8 cellular contexts compared by ENCODE assay signal in the genomic region with DNA sequence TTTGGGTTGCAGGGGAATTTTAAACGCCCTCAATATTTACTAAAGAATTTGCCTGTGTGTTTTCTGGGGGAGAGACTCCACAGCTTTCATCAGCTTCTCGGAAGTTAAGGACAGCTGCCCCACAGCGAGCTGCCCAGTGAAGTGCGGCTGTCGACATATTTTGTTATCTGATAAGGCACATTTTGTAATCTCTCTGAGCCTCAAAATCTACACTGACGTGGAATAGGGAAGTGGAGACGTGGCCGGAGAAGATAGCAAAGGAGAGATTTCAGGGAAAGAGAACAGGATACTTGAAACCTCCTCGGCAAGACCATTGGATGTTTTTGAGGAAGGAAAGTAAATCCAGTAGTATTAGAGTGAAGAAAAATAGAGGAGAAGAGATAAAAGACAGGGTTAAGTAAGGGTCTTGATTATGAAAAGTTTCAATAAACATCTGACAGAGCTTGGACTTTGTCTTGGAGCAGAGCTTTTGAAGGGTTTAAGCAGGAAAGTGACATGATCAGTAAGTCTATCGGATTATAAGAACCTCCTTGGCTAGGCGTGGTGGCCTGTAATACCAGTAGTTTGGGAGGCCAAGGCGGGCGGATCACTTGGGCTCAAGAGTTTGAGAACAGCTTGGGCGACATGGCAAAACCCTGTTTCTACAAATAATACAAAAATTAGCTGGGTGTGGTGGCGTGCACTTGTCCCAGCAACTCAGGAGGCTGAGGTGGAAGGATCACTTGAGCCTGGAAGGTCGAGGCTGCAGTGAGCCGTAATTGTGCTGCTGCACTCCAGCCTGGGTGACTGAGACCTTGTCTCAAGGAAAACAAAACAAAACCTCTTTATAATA. TPM values are rescaled to one million over a fixed set of nuclear protein-coding genes. Genes with fewer than 3 reads are reported as not detected.
DNase-seq lines count a peak whose midpoint lies in the region; ATAC-seq, FAIRE-seq and TF ChIP-seq lines count a peak whose summit lies in the region.

No MANE protein-coding gene starts in this region.

- H3K4me1 ChIP-seq in OCI-LY1 (ENCODE audit: insufficient read depth, low read length, severe bottlenecking) (peaks cover 22% of the 10 kb centered on the region), mesenchymal stem cell (ENCODE audit: control insufficient read depth, insufficient read depth, low read depth, low read length) (peaks cover 3% of the 10 kb centered on the region)

- peak overlapping the region; percentile 97 for H3K4me2 ChIP-seq in OCI-LY1 (ENCODE audit: low read length)
- peak overlapping the region; percentile 69 for H3K4me2 ChIP-seq in mesenchymal stem cell (ENCODE audit: low read length, poor library complexity, severe bottlenecking)

- FAIRE-seq in urothelium cell line (lab: Jason Lieb, UNC) = no peak

- no peaks in the 10 kb centered on the region for H3K27me3 ChIP-seq in OCI-LY1 (ENCODE audit: insufficient read depth, low read length)
- no peaks in the 10 kb centered on the region for H3K27me3 ChIP-seq in mesenchymal stem cell (ENCODE audit: control insufficient read depth in 1 of 2, insufficient read depth in 1 of 2, low read length in 2 of 2)

- H3K23ac ChIP-seq in mesenchymal stem cell (ENCODE audit: low read length in 2 of 2) = no peak overlapping the region

- H3K27ac ChIP-seq in OCI-LY1 (ENCODE audit: low read depth, low read length, poor library complexity, severe bottlenecking) (peak overlapping the region; percentile 57), cingulate gyrus (ENCODE audit: low read depth, low read length) (peak overlapping the region; percentile 97), mesenchymal stem cell (ENCODE audit: low read length, poor library complexity, severe bottlenecking) (peak overlapping the region; percentile 81)

- H3K18ac ChIP-seq in mesenchymal stem cell (ENCODE audit: low read depth in 1 of 2, low read length in 2 of 2) = no peak overlapping the region

- H4K20me1 ChIP-seq in OCI-LY1 (ENCODE audit: insufficient read depth, low read length) = no peaks in the 10 kb centered on the region

- no peak overlapping the region for H2BK5ac ChIP-seq in mesenchymal stem cell (ENCODE audit: low read depth, low read length, poor library complexity, severe bottlenecking)

- peak overlapping the region in 1 of 2 experiments; percentile 60 for H2BK12ac ChIP-seq in mesenchymal stem cell (ENCODE audit: low read length in 2 of 2)

- peaks cover 23% of the 10 kb centered on the region for H3K79me2 ChIP-seq in OCI-LY1 (ENCODE audit: insufficient read depth, low read length)

- H4K91ac ChIP-seq in mesenchymal stem cell (ENCODE audit: low read length) = no peak overlapping the region

- DNase-seq in NCI-H2107 treated with DMSO at 0.1 percent for 48 hours (lab: John Stamatoyannopoulos, UW; ENCODE audit: unreplicated experiment) = peak; percentile 47
- DNase-seq in NCI-H2107 (lab: John Stamatoyannopoulos, UW) = no peak
- DNase-seq in mesenchymal stem cell = peak; percentile 90
- DNase-seq in urothelium cell line (ENCODE audit: low spot score) = peak; percentile 14
- DNase-seq in middle frontal gyrus (ENCODE audit: extremely low spot score, low spot score) = no peak

- H3K14ac ChIP-seq in mesenchymal stem cell (ENCODE audit: low read length in 2 of 2) = no peak overlapping the region

- H3F3A ChIP-seq in OCI-LY1 (ENCODE audit: insufficient read depth, low read length) = no peaks in the 10 kb centered on the region

- H2BK120ac ChIP-seq in mesenchymal stem cell (ENCODE audit: low read depth, low read length) = no peak overlapping the region

- no peak overlapping the region for H2AFZ ChIP-seq in OCI-LY1 (ENCODE audit: low read length)
- H2AFZ ChIP-seq in mesenchymal stem cell (ENCODE audit: low read depth, low read length) = no peak overlapping the region

- no peaks in the 10 kb centered on the region for H3K9me3 ChIP-seq in OCI-LY1 (ENCODE audit: low read length)
- H3K9me3 ChIP-seq in mesenchymal stem cell (ENCODE audit: control insufficient read depth, low read length) = no peaks in the 10 kb centered on the region

- H2AK5ac ChIP-seq in mesenchymal stem cell (ENCODE audit: low read length, severe bottlenecking) = no peak overlapping the region

- 49% methylated on average over 15 of the region's 17 CpGs for WGBS in mesenchymal stem cell

- H3K36me3 ChIP-seq in OCI-LY1 (ENCODE audit: insufficient read depth, low read length) (no peaks in the 10 kb centered on the region), mesenchymal stem cell (ENCODE audit: control insufficient read depth in 1 of 2, insufficient read depth in 2 of 2, low read depth in 1 of 2, low read length in 2 of 2) (no peaks in the 10 kb centered on the region)

- peak overlapping the region; percentile 93 for H3K4me3 ChIP-seq in OCI-LY1 (ENCODE audit: low read depth, low read length, poor library complexity, severe bottlenecking)
- H3K4me3 ChIP-seq in mesenchymal stem cell (ENCODE audit: insufficient read depth in 1 of 2, low read depth in 1 of 2, low read length in 2 of 2) = peak overlapping the region; percentile 68 to 85

- H3K9ac ChIP-seq in OCI-LY1 (ENCODE audit: low read length) = peak overlapping the region; percentile 97
- peak overlapping the region; percentile 91 for H3K9ac ChIP-seq in mesenchymal stem cell (ENCODE audit: low read length)

- H3K4ac ChIP-seq in mesenchymal stem cell (ENCODE audit: low read depth in 1 of 2, low read length in 2 of 2) = peak overlapping the region in 1 of 2 experiments; percentile 94

- no peak overlapping the region for H2BK15ac ChIP-seq in mesenchymal stem cell (ENCODE audit: low read depth, poor library complexity, severe bottlenecking)

- H3K79me1 ChIP-seq in mesenchymal stem cell (replicated peaks; ENCODE audit: low read length, poor library complexity, severe bottlenecking) = peaks cover 23% of the 10 kb centered on the region

- H4K8ac ChIP-seq in mesenchymal stem cell (ENCODE audit: low read length) = no peak overlapping the region

- H3K9me2 ChIP-seq in OCI-LY1 (ENCODE audit: low read depth, low read length) = no peaks in the 10 kb centered on the region

- peak; percentile 12 for ATAC-seq in HG02884 (IDR thresholded peaks at IDR 0.05; ENCODE audit: unreplicated experiment)

- no peak for TF ChIP-seq CTCF in OCI-LY1 (IDR thresholded peaks at IDR 0.05; ENCODE audit: low read length)

RNA-seq across cellular contexts. Expression of a gene that starts 1.1 kb away (rescaled TPM):
- polyA plus RNA-seq in mesenchymal stem cell (2013, experiment 1 of 2) = 5.9 TPM
- 6.1 TPM for polyA plus RNA-seq in mesenchymal stem cell (2013, experiment 2 of 2)

RNA-seq across cellular contexts. Expression of a gene that starts 56.1 kb away (rescaled TPM):
- polyA plus RNA-seq in mesenchymal stem cell (2013, experiment 1 of 2) = 9.8 TPM
- polyA plus RNA-seq in mesenchymal stem cell (2013, experiment 2 of 2) = 9.8 TPM

Comparison
In these comparisons a context has a peak if more than half of its experiments do, and no peak if none do; other contexts are left out.
1. DNase-seq: peak in NCI-H2107 treated with DMSO at 0.1 percent for 48 hours (single experiment), mesenchymal stem cell (single experiment) and urothelium cell line (single experiment); none in NCI-H2107 (single experiment) and middle frontal gyrus (single experiment).
2. Peak in every context shown above with its lines, with median percentiles within 50 percentile points of each other: H3K27ac ChIP-seq.